8 cellular contexts compared by ENCODE assay signal in genomic region chr19:58150328-58150921, GRCh38. TPM values are rescaled to one million over a fixed set of nuclear protein-coding genes. Genes with fewer than 3 reads are reported as not detected.
DNase-seq lines count a peak whose midpoint lies in the region; ATAC-seq and TF ChIP-seq lines count a peak whose summit lies in the region.

Gene ZNF329 (minus strand): TSS chr19:58150789. CDS start chr19:58129503, 21,286 bp downstream.

- no peaks in the 10 kb centered on the region for H3K9me2 ChIP-seq in PC-3 (replicated peaks; ENCODE audit: low read length)

- H3K9ac ChIP-seq in PC-3 (ENCODE audit: low read length) = peak within 1 kb of the TSS; percentile 89

- no peaks in the 10 kb centered on the region for H3F3A ChIP-seq in PC-3 (ENCODE audit: low read length, unreplicated experiment)

- DNase-seq in Ammon's horn (ENCODE audit: low spot score) (peak; percentile 79), HT-29 (ENCODE audit: low spot score) (peak; percentile 73), PC-3 (peak; percentile 93), esophagus squamous epithelium (lab: John Stamatoyannopoulos, UW) (no peak)
- DNase-seq in activated T-cell treated with anti-CD3 and anti-CD28 coated beads, Interleukin-2, amount 50 U/mL, for 48 hours = peak; percentile 95 to 96
- peak; percentile 89 to 95 for DNase-seq in stimulated activated CD8-positive, alpha-beta memory T cell treated with anti-CD3 and anti-CD28 coated beads, Interleukin-7, amount 100 ng/mL, for 1 hour (ENCODE audit: low read depth in 2 of 2)

- H3K4me2 ChIP-seq in PC-3 (ENCODE audit: low read length) = peak within 1 kb of the TSS; percentile 86

- peak within 1 kb of the TSS; percentile 98 for H2AFZ ChIP-seq in PC-3 (ENCODE audit: low read length)

- H3K4me1 ChIP-seq in PC-3 (ENCODE audit: insufficient read depth, low read length) = no peaks in the 10 kb centered on the region
- peaks cover 14 to 41% (median 22%) of the 10 kb centered on the region in 3 donors for H3K4me1 ChIP-seq in esophagus squamous epithelium
- H3K4me1 ChIP-seq in muscle layer of duodenum (ENCODE audit: control insufficient read depth in 1 of 2, insufficient read depth in 2 of 2, low read length in 2 of 2) = peaks cover 0 to 25% of the 10 kb centered on the region in 2 donors

- intact Hi-C loops in PC-3 (cut with micrococcal nuclease) (loop anchor here (10.0 kb wide), 1 partner anchor 336 kb away; the partner anchor contains the start of gene ZNF552), esophagus squamous epithelium (cut with DNase I) (no loop called here)

- H3K36me3 ChIP-seq in PC-3 (ENCODE audit: low read depth, low read length) = peaks cover 26% of the 10 kb centered on the region
- peaks cover 0 to 9% (median 0%) of the 10 kb centered on the region in 3 donors for H3K36me3 ChIP-seq in esophagus squamous epithelium
- no peaks in the 10 kb centered on the region for H3K36me3 ChIP-seq in muscle layer of duodenum (ENCODE audit: control insufficient read depth in 1 of 2, insufficient read depth in 2 of 2, low read length in 2 of 2)

- H3K4me3 ChIP-seq in PC-3 (ENCODE audit: low read length) = peak within 1 kb of the TSS; percentile 93
- H3K4me3 ChIP-seq in esophagus squamous epithelium = peak within 1 kb of the TSS; percentile 75 to 98 (median 84)
- peak within 1 kb of the TSS; percentile 85 for H3K4me3 ChIP-seq in muscle layer of duodenum (ENCODE audit: low read depth in 1 of 2, low read length in 2 of 2)

- POLR2A ChIA-PET in PC-3 (lab: Charles Lee; ENCODE audit: unreplicated experiment) = interaction anchor here (0.7 kb wide), 1 partner anchor 8 kb away, joined by 3 read pairs; no protein-coding TSS in a partner anchor

- H3K9me3 ChIP-seq in PC-3 (ENCODE audit: low read length) = peaks cover 41% of the 10 kb centered on the region
- H3K9me3 ChIP-seq in esophagus squamous epithelium = peaks cover 0 to 24% (median 14%) of the 10 kb centered on the region in 3 donors
- peaks cover 4 to 9% of the 10 kb centered on the region in 2 donors for H3K9me3 ChIP-seq in muscle layer of duodenum (ENCODE audit: control insufficient read depth in 1 of 2, low read length in 2 of 2)

- CTCF ChIA-PET in PC-3 (lab: Charles Lee) = no interaction called here

- WGBS in esophagus squamous epithelium, 2 donors = 0 to 5% methylated on average over 32 to 39 of the region's 62 CpGs

- no peaks in the 10 kb centered on the region for H4K20me1 ChIP-seq in PC-3 (ENCODE audit: low read length)

- H3K27me3 ChIP-seq in PC-3 (ENCODE audit: low read length) (no peaks in the 10 kb centered on the region), esophagus squamous epithelium (no peaks in the 10 kb centered on the region), muscle layer of duodenum (ENCODE audit: low read depth, low read length) (no peaks in the 10 kb centered on the region)

- H3K27ac ChIP-seq in PC-3 (ENCODE audit: low read length) (peak within 1 kb of the TSS; percentile 23; the same call in 1 of the 2 replicates), esophagus squamous epithelium (peak within 1 kb of the TSS; percentile 77 to 92 (median 85)), muscle layer of duodenum (ENCODE audit: low read length) (peak within 1 kb of the TSS; percentile 69)

- no peak for TF ChIP-seq CTCF in PC-3 (conservative IDR thresholded peaks at IDR 0.05; ENCODE audit: low read depth, low read length)
- peak in 3 of 6 experiments; percentile 17 to 24 (median 19) for TF ChIP-seq CTCF in esophagus squamous epithelium (IDR thresholded peaks at IDR 0.05)

- ATAC-seq in GM19351 (IDR thresholded peaks at IDR 0.05; ENCODE audit: unreplicated experiment) (peak; percentile 57), PC-3 (peak; percentile 63)

- no peak for TF ChIP-seq POLR2A in esophagus squamous epithelium (IDR thresholded peaks at IDR 0.05)

- H3K79me2 ChIP-seq in PC-3 (ENCODE audit: low read length) = peaks cover 30% of the 10 kb centered on the region

- BruUV-seq in PC-3 (replicated peaks; lab: Mats Ljungman, UMichigan) = no TSS peak

RNA-seq across cellular contexts. Expression of gene ZNF329, which starts in this region (rescaled TPM):
- total RNA-seq in HT-29 (2014; rRNA removed; shearing (Covaris generic)) = 2.5 and 4.2 TPM in 2 replicates
- 8.2 and 10.5 TPM in 2 replicates for total RNA-seq in PC-3 (2014; rRNA removed)
- 1 to 10 TPM; 3.0 to 6.7 (median 3.9) TPM for total RNA-seq in esophagus squamous epithelium

Comparison
In these comparisons a context has a peak if more than half of its experiments do, and no peak if none do; other contexts are left out.
1. H3K27ac ChIP-seq: peak in every context shown above with its lines; median percentile 85 in esophagus squamous epithelium; 69 in muscle layer of duodenum; 23 in PC-3.